8 cellular contexts compared by ENCODE assay signal in the genomic region with DNA sequence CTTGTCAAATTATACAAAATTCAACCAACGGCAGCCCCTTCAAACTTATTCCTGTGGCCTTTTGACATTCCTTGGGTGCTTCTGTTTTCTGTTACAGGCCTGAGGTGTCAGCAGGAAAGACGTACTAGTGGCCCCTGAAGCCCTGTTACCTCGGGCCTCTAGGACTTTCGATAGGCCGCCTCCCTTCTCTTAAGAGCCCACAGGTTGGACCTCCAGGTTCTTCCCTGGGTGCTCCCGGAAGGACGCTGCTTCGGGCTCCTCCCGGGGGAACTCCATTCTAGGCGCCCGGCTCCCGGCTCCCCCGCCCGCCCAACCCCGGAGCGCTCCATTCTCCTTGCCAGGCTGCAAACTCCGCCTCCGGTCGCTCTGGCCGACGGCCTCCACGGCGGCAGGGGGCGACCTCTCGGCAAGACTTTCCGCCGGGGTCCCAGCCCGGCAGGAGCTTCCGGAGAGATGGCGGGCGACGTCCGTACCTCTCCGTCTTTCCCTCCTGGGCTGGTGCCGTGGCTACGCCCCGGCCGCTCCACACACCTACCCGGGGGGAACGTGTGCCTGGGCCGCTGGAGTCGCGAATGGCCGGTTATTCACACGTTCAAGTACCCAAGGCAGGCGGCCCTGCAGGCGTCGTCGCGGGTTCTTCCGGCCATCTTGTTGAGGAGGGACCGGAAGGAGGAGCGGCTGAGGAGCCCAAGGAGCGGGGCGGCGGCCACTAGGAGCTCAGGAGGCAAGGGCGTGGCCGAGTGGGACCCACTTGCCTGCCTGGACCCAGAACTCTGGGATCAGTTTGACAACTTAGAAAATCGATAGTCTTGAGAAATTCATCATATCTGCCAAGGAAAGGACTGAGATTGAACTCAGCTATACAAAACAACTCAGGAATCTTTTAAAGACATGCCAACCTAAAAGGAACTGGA. TPM values are rescaled to one million over a fixed set of nuclear protein-coding genes. Genes with fewer than 3 reads are reported as not detected.
DNase-seq lines count a peak whose midpoint lies in the region; ATAC-seq and TF ChIP-seq lines count a peak whose summit lies in the region.

No MANE protein-coding gene starts in this region.

- H4K20me1 ChIP-seq in PC-9 (ENCODE audit: insufficient read depth): no peaks in the 10 kb centered on the region

- peak overlapping the region; percentile 91 for H2AFZ ChIP-seq in PC-9

- H3K9me3 ChIP-seq in PC-9 (ENCODE audit: insufficient read depth, low read depth): peaks cover 16% of the 10 kb centered on the region

- peak; percentile 95 for ATAC-seq in GM21381 (IDR thresholded peaks at IDR 0.05; ENCODE audit: unreplicated experiment)
- peak; percentile 96 for ATAC-seq in activated T-helper 17 cell treated with anti-CD3 and anti-CD28 coated beads, Interleukin-2, amount 50 U/mL, for 72 hours (replicated peaks)

- TF ChIP-seq CTCF in PC-9 (conservative IDR thresholded peaks at IDR 0.05) (peak; percentile 69), fibroblast of pulmonary artery (IDR thresholded peaks at IDR 0.05; ENCODE audit: low read length, missing control alignments) (peak; percentile 43), nephron progenitor cell (IDR thresholded peaks at IDR 0.05) (no peak)

- no peaks in the 10 kb centered on the region for H3K79me2 ChIP-seq in PC-9 (ENCODE audit: low read depth)

- H3K4me2 ChIP-seq in PC-9: peak overlapping the region; percentile 70

- peaks cover 5% of the 10 kb centered on the region for H3K4me1 Mint-ChIP-seq in activated T-helper 17 cell treated with anti-CD3 and anti-CD28 coated beads, Interleukin-2, amount 50 U/mL, for 72 hours
- no peaks in the 10 kb centered on the region for H3K4me1 Mint-ChIP-seq in nephron progenitor cell
- H3K4me1 Mint-ChIP-seq in stimulated activated naive CD8-positive, alpha-beta T cell treated with anti-CD3 and anti-CD28 coated beads, Interleukin-15, Interleukin-2, amounts not matched to agents 100 ng/mL and 50 ng/mL, for 24 hours (ENCODE audit: low read depth): peaks cover 12% of the 10 kb centered on the region

- peak overlapping the region; percentile 75 for H3K27ac ChIP-seq in PC-9

- H3F3A ChIP-seq in PC-9 (ENCODE audit: insufficient read depth, low read depth): peaks cover 11% of the 10 kb centered on the region

- DNase-seq in DMS114 treated with DMSO at 0.1 percent for 48 hours (lab: John Stamatoyannopoulos, UW; ENCODE audit: unreplicated experiment) (peak; percentile 90), HUDEP-2 (lab: John Stamatoyannopoulos, UW; ENCODE audit: unreplicated experiment in 76 of 76) (peak in 73 of 76 experiments; percentile 9 to 97 (median 78)), PC-9 (peak; percentile 69 to 85), fibroblast of pulmonary artery (ENCODE audit: low read depth) (peak; percentile 86), nephron progenitor cell (no peak)

- intact Hi-C loops in PC-9 (cut with micrococcal nuclease; ENCODE audit: unreplicated experiment): no loop called here

- H3K27me3 ChIP-seq in PC-9 (ENCODE audit: insufficient read depth, low read depth): no peaks in the 10 kb centered on the region

- H3K4me3 ChIP-seq in PC-9 (peak overlapping the region; percentile 89), fibroblast of pulmonary artery (replicated peaks; ENCODE audit: low read depth, low read length) (peak overlapping the region; percentile 76)

- CTCF ChIA-PET in PC-9 (lab: Charles Lee): interaction anchor here (0.5 to 1.0 kb wide), 7 partner anchors 10 to 464 kb away, joined by 3 to 9 read pairs (median 4); partner anchors contain the start of gene STAMBP

- peaks cover 9% of the 10 kb centered on the region; the same call in 1 of the 2 replicates for H3K4me1 ChIP-seq in PC-9 (replicated peaks; ENCODE audit: insufficient read depth)

- H3K9me3 Mint-ChIP-seq in activated T-helper 17 cell treated with anti-CD3 and anti-CD28 coated beads, Interleukin-2, amount 50 U/mL, for 72 hours: peaks cover 10% of the 10 kb centered on the region
- H3K9me3 Mint-ChIP-seq in nephron progenitor cell: peaks cover 40% of the 10 kb centered on the region
- H3K9me3 Mint-ChIP-seq in stimulated activated naive CD8-positive, alpha-beta T cell treated with anti-CD3 and anti-CD28 coated beads, Interleukin-15, Interleukin-2, amounts not matched to agents 100 ng/mL and 50 ng/mL, for 24 hours: peaks cover 16% of the 10 kb centered on the region

- POLR2A ChIA-PET in PC-9 (lab: Charles Lee; ENCODE audit: unreplicated experiment): interaction anchor here (0.6 to 0.7 kb wide), 4 partner anchors 28 to 1227 kb away, joined by 3 to 5 read pairs (median 4); partner anchors contain the start of gene BOLA3

- no peaks in the 10 kb centered on the region for H3K36me3 Mint-ChIP-seq in activated T-helper 17 cell treated with anti-CD3 and anti-CD28 coated beads, Interleukin-2, amount 50 U/mL, for 72 hours (ENCODE audit: low read depth)
- H3K36me3 Mint-ChIP-seq in nephron progenitor cell (ENCODE audit: low read depth): no peaks in the 10 kb centered on the region
- H3K36me3 Mint-ChIP-seq in stimulated activated naive CD8-positive, alpha-beta T cell treated with anti-CD3 and anti-CD28 coated beads, Interleukin-15, Interleukin-2, amounts not matched to agents 100 ng/mL and 50 ng/mL, for 24 hours (ENCODE audit: low read depth): peaks cover 12% of the 10 kb centered on the region

- no peaks in the 10 kb centered on the region for H3K36me3 ChIP-seq in PC-9 (ENCODE audit: low read depth)

- H3K27ac Mint-ChIP-seq in activated T-helper 17 cell treated with anti-CD3 and anti-CD28 coated beads, Interleukin-2, amount 50 U/mL, for 72 hours: peak overlapping the region; percentile 86
- H3K27ac Mint-ChIP-seq in nephron progenitor cell: no peak overlapping the region
- peak overlapping the region; percentile 87 for H3K27ac Mint-ChIP-seq in stimulated activated naive CD8-positive, alpha-beta T cell treated with anti-CD3 and anti-CD28 coated beads, Interleukin-15, Interleukin-2, amounts not matched to agents 100 ng/mL and 50 ng/mL, for 24 hours

- no peaks in the 10 kb centered on the region for H3K27me3 Mint-ChIP-seq in activated T-helper 17 cell treated with anti-CD3 and anti-CD28 coated beads, Interleukin-2, amount 50 U/mL, for 72 hours
- H3K27me3 Mint-ChIP-seq in nephron progenitor cell (ENCODE audit: low read depth, poor library complexity): peaks cover 12% of the 10 kb centered on the region
- no peaks in the 10 kb centered on the region for H3K27me3 Mint-ChIP-seq in stimulated activated naive CD8-positive, alpha-beta T cell treated with anti-CD3 and anti-CD28 coated beads, Interleukin-15, Interleukin-2, amounts not matched to agents 100 ng/mL and 50 ng/mL, for 24 hours

- BruUV-seq in PC-9 (replicated peaks; lab: Mats Ljungman, UMichigan): TSS peak; percentile 71

- no peaks in the 10 kb centered on the region for H3K9me2 ChIP-seq in PC-9 (ENCODE audit: insufficient read depth)

- H3K4me3 Mint-ChIP-seq in activated T-helper 17 cell treated with anti-CD3 and anti-CD28 coated beads, Interleukin-2, amount 50 U/mL, for 72 hours: peak overlapping the region; percentile 82
- H3K4me3 Mint-ChIP-seq in nephron progenitor cell: peak overlapping the region; percentile 49
- H3K4me3 Mint-ChIP-seq in stimulated activated naive CD8-positive, alpha-beta T cell treated with anti-CD3 and anti-CD28 coated beads, Interleukin-15, Interleukin-2, amounts not matched to agents 100 ng/mL and 50 ng/mL, for 24 hours: peak overlapping the region; percentile 85

RNA-seq across cellular contexts. Expression of gene BOLA3, which starts 27.5 kb away (rescaled TPM):
- total RNA-seq in PC-9 (2021): 28.2 and 30.4 TPM in 2 replicates
- 10 to 100 TPM; 35.7 to 51.7 TPM for total RNA-seq in activated T-helper 17 cell treated with anti-CD3 and anti-CD28 coated beads, Interleukin-2, amount 50 U/mL, for 72 hours

RNA-seq across cellular contexts. Expression of gene MOB1A, which starts 58.5 kb away (rescaled TPM):
- total RNA-seq in PC-9 (2021): 138 and 143 TPM in 2 replicates
- 100 to 1,000 TPM; 155 to 159 TPM for total RNA-seq in activated T-helper 17 cell treated with anti-CD3 and anti-CD28 coated beads, Interleukin-2, amount 50 U/mL, for 72 hours
